7 cellular contexts compared by ENCODE assay signal in genomic region chr18:11981633-11982366, GRCh38. TPM values are rescaled to one million over a fixed set of nuclear protein-coding genes. Genes with fewer than 3 reads are reported as not detected.
DNase-seq lines count a peak whose midpoint lies in the region; ATAC-seq, FAIRE-seq and TF ChIP-seq lines count a peak whose summit lies in the region.

No MANE protein-coding gene starts in this region.

- POLR2A ChIA-PET in HEK293T (lab: Yijun Ruan, JAX): interaction anchor here (1.3 kb wide), 1 partner anchor 18 kb away, joined by 3 read pairs; no protein-coding TSS in a partner anchor

- 0 to 1% methylated on average over 61 to 62 of the region's 62 CpGs for WGBS in pancreas, 2 donors

- H3K4me1 Mint-ChIP-seq in activated T-cell treated with anti-CD3 and anti-CD28 coated beads, Interleukin-2, amount 50 U/mL, for 72 hours (ENCODE audit: low read depth): peaks cover 16% of the 10 kb centered on the region
- peaks cover 24% of the 10 kb centered on the region for H3K4me1 Mint-ChIP-seq in glutamatergic neuron (ENCODE audit: low read depth, unreplicated experiment)

- H3K36me3 ChIP-seq in pancreas: no peaks in the 10 kb centered on the region

- peaks cover 11 to 26% (median 19%) of the 10 kb centered on the region in 3 donors for H3K4me1 ChIP-seq in pancreas

- no peak for TF ChIP-seq CTCF in NB4 (IDR thresholded peaks at IDR 0.05; ENCODE audit: low read depth, low read length)
- TF ChIP-seq CTCF in glutamatergic neuron (IDR thresholded peaks at IDR 0.05; ENCODE audit: partially characterized antibody, unreplicated experiment): no peak
- TF ChIP-seq CTCF in pancreas (IDR thresholded peaks at IDR 0.05): no peak

- no peaks in the 10 kb centered on the region for H3K9me3 ChIP-seq in pancreas

- intact Hi-C loops in pancreas (cut with DNase I): no loop called here

- H3K9me3 Mint-ChIP-seq in activated T-cell treated with anti-CD3 and anti-CD28 coated beads, Interleukin-2, amount 50 U/mL, for 72 hours: no peaks in the 10 kb centered on the region
- peaks cover 18% of the 10 kb centered on the region for H3K9me3 Mint-ChIP-seq in glutamatergic neuron (ENCODE audit: unreplicated experiment)

- peak overlapping the region; percentile 94 to 97 (median 96) for H3K27ac ChIP-seq in pancreas

- no peaks in the 10 kb centered on the region for H3K27me3 ChIP-seq in pancreas

- TF ChIP-seq POLR2A in NB4 (IDR thresholded peaks at IDR 0.05; ENCODE audit: extremely low read depth, insufficient read length): no peak

- ATAC-seq in GM18502 (IDR thresholded peaks at IDR 0.05; ENCODE audit: poor library complexity, unreplicated experiment): peak; percentile 18
- ATAC-seq in activated T-cell treated with anti-CD3 and anti-CD28 coated beads, Interleukin-2, amount 50 U/mL, for 72 hours (replicated peaks in 1 of 2): peak; percentile 9 to 12
- peak; percentile 1 to 41 (median 12) for ATAC-seq in pancreas

- peak overlapping the region; percentile 87 to 96 for H3K4me3 Mint-ChIP-seq in activated T-cell treated with anti-CD3 and anti-CD28 coated beads, Interleukin-2, amount 50 U/mL, for 72 hours
- H3K4me3 Mint-ChIP-seq in glutamatergic neuron (ENCODE audit: unreplicated experiment): peak overlapping the region; percentile 90

- peak overlapping the region; percentile 80 for H3K4me3 ChIP-seq in NB4 (ENCODE audit: low read depth, low read length)
- peak overlapping the region; percentile 94 to 99 (median 95) for H3K4me3 ChIP-seq in pancreas

- no peak for FAIRE-seq in pancreas (lab: Jason Lieb, UNC)

- peak; percentile 11 for DNase-seq in HEK293T (ENCODE audit: extremely low spot score)
- peak; percentile 66 for DNase-seq in NB4 (ENCODE audit: low read depth)
- peak; percentile 26 to 37 for DNase-seq in activated T-cell treated with anti-CD3 and anti-CD28 coated beads, Interleukin-2, amount 50 U/mL, for 72 hours
- peak; percentile 64 for DNase-seq in glutamatergic neuron
- DNase-seq in pancreas: peak in 5 of 6 donors; percentile 58 to 80 (median 68)
- no peak for DNase-seq in 8988T

- no peak overlapping the region for H3K27ac Mint-ChIP-seq in activated T-cell treated with anti-CD3 and anti-CD28 coated beads, Interleukin-2, amount 50 U/mL, for 72 hours
- peak overlapping the region; percentile 91 for H3K27ac Mint-ChIP-seq in glutamatergic neuron (ENCODE audit: unreplicated experiment)

- CTCF ChIA-PET in HEK293T (lab: Yijun Ruan, JAX): interaction anchor here (0.6 to 1.2 kb wide), 2 partner anchors 55 to 327 kb away, joined by 4 read pairs; no protein-coding TSS in a partner anchor

- H3K27me3 Mint-ChIP-seq in activated T-cell treated with anti-CD3 and anti-CD28 coated beads, Interleukin-2, amount 50 U/mL, for 72 hours (ENCODE audit: low read depth): no peaks in the 10 kb centered on the region
- peaks cover 4% of the 10 kb centered on the region for H3K27me3 Mint-ChIP-seq in glutamatergic neuron (ENCODE audit: unreplicated experiment)

- no peaks in the 10 kb centered on the region for H3K36me3 Mint-ChIP-seq in activated T-cell treated with anti-CD3 and anti-CD28 coated beads, Interleukin-2, amount 50 U/mL, for 72 hours (ENCODE audit: insufficient read depth in 2 of 2)
- no peaks in the 10 kb centered on the region for H3K36me3 Mint-ChIP-seq in glutamatergic neuron (ENCODE audit: unreplicated experiment)

TF ChIP-seq in HEK293T, 16 proteins besides CTCF, POLR2A, EP300 and RAD21:
- no peak for TF ChIP-seq ARNT (IDR thresholded peaks at IDR 0.05)
- no peak for TF ChIP-seq FOXM1 (IDR thresholded peaks at IDR 0.05; ENCODE audit: borderline replicate concordance)
- no peak for TF ChIP-seq BHLHE40 (IDR thresholded peaks at IDR 0.05; ENCODE audit: borderline replicate concordance)
- no peak for TF ChIP-seq SUZ12 (IDR thresholded peaks at IDR 0.05)
- no peak for TF ChIP-seq TARDBP (IDR thresholded peaks at IDR 0.05)
- no peak for TF ChIP-seq PKNOX1 (IDR thresholded peaks at IDR 0.05)
- TF ChIP-seq NFRKB (IDR thresholded peaks at IDR 0.05): no peak
- no peak for TF ChIP-seq SP1 (IDR thresholded peaks at IDR 0.05)
- TF ChIP-seq HDGF (IDR thresholded peaks at IDR 0.05; ENCODE audit: borderline replicate concordance): no peak
- no peak for TF ChIP-seq FOXA1 (IDR thresholded peaks at IDR 0.05)
- no peak for TF ChIP-seq CTBP1 (IDR thresholded peaks at IDR 0.05; ENCODE audit: borderline replicate concordance)
- no peak for TF ChIP-seq ELF4 (IDR thresholded peaks at IDR 0.05)
- TF ChIP-seq FOXK2 (IDR thresholded peaks at IDR 0.05): no peak
- TF ChIP-seq LEF1 (IDR thresholded peaks at IDR 0.05; ENCODE audit: borderline replicate concordance): no peak
- no peak for TF ChIP-seq ZNF384 (IDR thresholded peaks at IDR 0.05)
- no peak for TF ChIP-seq L3MBTL2 (conservative IDR thresholded peaks at IDR 0.05)

RNA-seq across cellular contexts. Expression of gene IMPA2, which starts 0.5 kb away (rescaled TPM):
- 10 to 100 TPM; 19.2 to 20.2 TPM for total RNA-seq in activated T-cell treated with anti-CD3 and anti-CD28 coated beads, Interleukin-2, amount 50 U/mL, for 72 hours
- 103 TPM for total RNA-seq in glutamatergic neuron (ENCODE audit: unreplicated experiment)
- total RNA-seq in pancreas: 100 to 1,000 TPM; 140 to 286 (median 208) TPM
- 100 to 1,000 TPM in 1 of 2 donors, 10 to 100 TPM in 1; 93.5 to 130 TPM for polyA plus RNA-seq in pancreas
